ENCODE assay signal across 9 cellular contexts in the genomic region with DNA sequence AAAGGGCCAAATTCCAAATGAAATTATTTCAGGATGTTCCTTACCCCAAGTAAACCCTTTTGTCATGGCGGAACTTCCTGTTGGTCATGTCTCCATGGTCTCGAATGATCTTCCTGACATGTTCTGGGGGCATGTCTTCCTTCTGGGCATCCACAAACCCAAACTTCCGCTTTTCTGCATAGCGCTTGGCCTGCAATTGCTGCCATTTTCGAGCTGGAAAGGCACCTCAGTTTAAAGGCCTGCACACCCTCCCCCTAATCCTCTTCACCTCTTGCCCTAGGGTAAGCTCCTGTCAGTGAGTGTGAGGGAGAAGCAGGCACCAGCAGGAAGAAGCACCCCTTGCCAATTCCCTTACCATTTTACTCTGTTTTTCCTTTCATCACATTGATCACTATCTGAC. TPM values are rescaled to one million over a fixed set of nuclear protein-coding genes. Genes with fewer than 3 reads are reported as not detected.
A peak's percentile ranks its signal among the peaks of the same experiment; 100 is the strongest.
DNase-seq lines count a peak whose midpoint lies in the region; ATAC-seq and TF ChIP-seq lines count a peak whose summit lies in the region.
"Had no signal": no experiment of that assay in that cellular context is flagged by ENCODE, and none has a peak within 500 bp of the region (broad histone marks: within the 10 kb centered on the region; RNA-seq: fewer than 3 reads in every experiment).

No MANE protein-coding gene starts in this region.

- no peak for TF ChIP-seq CTCF in HFFc6 (IDR thresholded peaks at IDR 0.05)
- no peak for TF ChIP-seq CTCF in smooth muscle cell (IDR thresholded peaks at IDR 0.05; ENCODE audit: borderline replicate concordance, insufficient read depth, poor library complexity, severe bottlenecking)

- H3K27ac Mint-ChIP-seq in HFFc6, result peak overlapping the region; percentile 98

- no peak for DNase-seq in HFFc6
- peak; percentile 52 for DNase-seq in UCSD-AML1 (lab: John Stamatoyannopoulos, UW; ENCODE audit: unreplicated experiment)
- DNase-seq in globus pallidus (ENCODE audit: low spot score), result peak; percentile 11
- DNase-seq in smooth muscle cell (lab: John Stamatoyannopoulos, UW; ENCODE audit: unreplicated experiment), result no peak
- no peak for DNase-seq in NCI-H510A (lab: John Stamatoyannopoulos, UW)
- no peak for DNase-seq in posterior vena cava (ENCODE audit: low spot score)
- DNase-seq: NCI-H2107 had no signal

- peaks cover 44% of the 10 kb centered on the region for H3K79me2 ChIP-seq in smooth muscle cell (ENCODE audit: low read depth)

- H3K4me3 ChIP-seq in smooth muscle cell, result peak overlapping the region; percentile 90

- peak overlapping the region; percentile 85 for H3K4me2 ChIP-seq in smooth muscle cell

- H3F3A ChIP-seq in smooth muscle cell (ENCODE audit: low read depth), result peaks cover 6% of the 10 kb centered on the region

- H2AFZ ChIP-seq in smooth muscle cell (ENCODE audit: low read depth), result no peak overlapping the region

- H3K27ac ChIP-seq in smooth muscle cell (ENCODE audit: low read depth), result no peak overlapping the region

- intact Hi-C loops in posterior vena cava (cut with DNase I), result no loop called here

- peak overlapping the region; percentile 83 for H3K9ac ChIP-seq in smooth muscle cell (ENCODE audit: low read depth)

- peaks cover 3% of the 10 kb centered on the region for H3K27me3 Mint-ChIP-seq in HFFc6 (ENCODE audit: insufficient read depth)

- peak overlapping the region; percentile 99 for H3K4me3 Mint-ChIP-seq in HFFc6

- peaks cover 51% of the 10 kb centered on the region for H4K20me1 ChIP-seq in smooth muscle cell (ENCODE audit: low read depth)

- ATAC-seq in HG02973 (IDR thresholded peaks at IDR 0.05; ENCODE audit: unreplicated experiment) (no peak), GM18873 (IDR thresholded peaks at IDR 0.05; ENCODE audit: low FRiP score, unreplicated experiment) (no peak)

- no peaks in the 10 kb centered on the region for H3K9me3 Mint-ChIP-seq in HFFc6

- peaks cover 50% of the 10 kb centered on the region for H3K36me3 Mint-ChIP-seq in HFFc6 (ENCODE audit: low read depth)

- no peaks in the 10 kb centered on the region for H3K9me3 ChIP-seq in smooth muscle cell (replicated peaks; ENCODE audit: low read depth)

- peaks cover 33% of the 10 kb centered on the region for H3K36me3 ChIP-seq in smooth muscle cell (ENCODE audit: low read depth)

- 98% methylated on average over 5 of the region's 5 CpGs for WGBS in smooth muscle cell (ENCODE audit: low lambda C conversion rate)

- peaks cover 27% of the 10 kb centered on the region for H3K4me1 Mint-ChIP-seq in HFFc6 (ENCODE audit: low read depth)

- peaks cover 11% of the 10 kb centered on the region for H3K4me1 ChIP-seq in smooth muscle cell (ENCODE audit: low read depth)

- H3K27me3 ChIP-seq in smooth muscle cell (ENCODE audit: low read depth), result no peaks in the 10 kb centered on the region

RNA-seq across cellular contexts. Expression of a gene that starts 1.2 kb away (rescaled TPM):
- 100 to 1,000 TPM; 224 to 285 (median 248) TPM for total RNA-seq in HFFc6 (2021; fragmentation: NEBNext Ultra II Directional; extraction: Animal tissue kit (Norgen Biotek cat#: 25700))
- total RNA-seq in smooth muscle cell (99.7 and 111 TPM in 2 replicates), posterior vena cava (100 to 1,000 TPM; 173 to 190 TPM)
- polyA plus RNA-seq in smooth muscle cell, result 129 and 135 TPM in 2 replicates

RNA-seq across cellular contexts. Expression of a gene that starts 26.7 kb away (rescaled TPM):
- 1 to 10 TPM; 2.7 to 3.8 (median 3.2) TPM for total RNA-seq in HFFc6 (2021; fragmentation: NEBNext Ultra II Directional; extraction: Animal tissue kit (Norgen Biotek cat#: 25700))
- 2.5 and 3.4 TPM in 2 replicates for total RNA-seq in smooth muscle cell
- 1.9 and 3.6 TPM in 2 replicates for polyA plus RNA-seq in smooth muscle cell
- total RNA-seq in posterior vena cava, result 1 to 10 TPM; 7.6 to 8.2 TPM

RNA-seq across cellular contexts. Expression of a gene that starts 33.8 kb away (rescaled TPM):
- total RNA-seq in HFFc6 (2021; fragmentation: NEBNext Ultra II Directional; extraction: Animal tissue kit (Norgen Biotek cat#: 25700)), result 1 to 10 TPM; 4.6 to 6.5 (median 5.0) TPM
- total RNA-seq in smooth muscle cell (5.1 and 8.4 TPM in 2 replicates), posterior vena cava (10 to 100 TPM; 10.3 to 13.0 TPM)
- 7.4 and 7.7 TPM in 2 replicates for polyA plus RNA-seq in smooth muscle cell

RNA-seq across cellular contexts. Expression of a gene that starts 38.0 kb away (rescaled TPM):
- total RNA-seq in HFFc6 (2021; fragmentation: NEBNext Ultra II Directional; extraction: Animal tissue kit (Norgen Biotek cat#: 25700)), result under 1 TPM; 0.09 to 0.38 (median 0.21) TPM
- 0.45 and 0.63 TPM in 2 replicates for total RNA-seq in smooth muscle cell
- polyA plus RNA-seq in smooth muscle cell, result 0.11 and 0.65 TPM in 2 replicates
- 10 to 100 TPM; 13.0 to 13.9 TPM for total RNA-seq in posterior vena cava

RNA-seq across cellular contexts. Expression of a gene that starts 41.0 kb away (rescaled TPM):
- total RNA-seq in HFFc6 (2021; fragmentation: NEBNext Ultra II Directional; extraction: Animal tissue kit (Norgen Biotek cat#: 25700)), result 10 to 100 TPM; 12.5 to 18.1 (median 13.2) TPM
- total RNA-seq in smooth muscle cell (5.6 and 5.7 TPM in 2 replicates), posterior vena cava (10 to 100 TPM; 26.3 to 30.8 TPM)
- polyA plus RNA-seq in smooth muscle cell, result 9.7 TPM in 2 replicates

Comparison
In these comparisons a context has a peak if more than half of its experiments do, and no peak if none do; other contexts are left out.
1. DNase-seq: peak in UCSD-AML1 (single experiment) and globus pallidus (single experiment); none in HFFc6 (single experiment), smooth muscle cell (single experiment), NCI-H510A (single experiment) and posterior vena cava (single experiment).